ENCODE assay signal across 8 cellular contexts in genomic region chr14:103920981-103921854, GRCh38. TPM values are rescaled to one million over a fixed set of nuclear protein-coding genes. Genes with fewer than 3 reads are reported as not detected.
DNase-seq lines count a peak whose midpoint lies in the region; ATAC-seq and TF ChIP-seq lines count a peak whose summit lies in the region.

No MANE protein-coding gene starts in this region.

- TF ChIP-seq EP300 in ovary (IDR thresholded peaks at IDR 0.05) = no peak

- H3K4me1 ChIP-seq in ovary (ENCODE audit: insufficient read depth) (peaks cover 8% of the 10 kb centered on the region), thyroid gland (peaks cover 6 to 20% of the 10 kb centered on the region in 2 donors)

- intact Hi-C loops in Right ventricle myocardium inferior (cut with DNase I) (no loop called here), ovary (cut with DNase I) (no loop called here), thyroid gland (cut with DNase I) (no loop called here)

- H3K27ac ChIP-seq in ovary = peak overlapping the region in 1 of 2 donors; percentile 19
- peak overlapping the region; percentile 66 to 88 (median 79) for H3K27ac ChIP-seq in thyroid gland

- H3K36me3 Mint-ChIP-seq in activated naive CD8-positive, alpha-beta T cell treated with anti-CD3 and anti-CD28 coated beads for 36 hours = peaks cover 6% of the 10 kb centered on the region

- no peaks in the 10 kb centered on the region for H3K9me3 Mint-ChIP-seq in activated naive CD8-positive, alpha-beta T cell treated with anti-CD3 and anti-CD28 coated beads for 36 hours

- H3K36me3 ChIP-seq in ovary (no peaks in the 10 kb centered on the region), thyroid gland (no peaks in the 10 kb centered on the region)

- H3K27me3 Mint-ChIP-seq in activated naive CD8-positive, alpha-beta T cell treated with anti-CD3 and anti-CD28 coated beads for 36 hours = peaks cover 13% of the 10 kb centered on the region

- H3K27me3 ChIP-seq in ovary (no peaks in the 10 kb centered on the region), thyroid gland (no peaks in the 10 kb centered on the region)

- H3K27ac Mint-ChIP-seq in activated naive CD8-positive, alpha-beta T cell treated with anti-CD3 and anti-CD28 coated beads for 36 hours = peak overlapping the region; percentile 85

- WGBS in ovary, 3 donors = 0 to 1% (median 0%) methylated on average over 56 to 58 of the region's 58 CpGs
- WGBS in thyroid gland, 2 donors = 2 to 3% methylated on average over 18 to 27 of the region's 58 CpGs

- DNase-seq in GM12864 (ENCODE audit: low read depth) (peak; percentile 73), NCI-H1092 treated with DMSO at 0.1 percent for 48 hours (lab: John Stamatoyannopoulos, UW) (peak; percentile 89), Right ventricle myocardium inferior (ENCODE audit: missing footprints) (peak; percentile 96), ovary (peak; percentile 88 to 94 (median 91)), thyroid gland (peak; percentile 91 to 94)
- DNase-seq in activated naive CD8-positive, alpha-beta T cell treated with anti-CD3 and anti-CD28 coated beads for 36 hours = peak; percentile 98

- no peaks in the 10 kb centered on the region for H3K9me3 ChIP-seq in ovary
- no peaks in the 10 kb centered on the region for H3K9me3 ChIP-seq in thyroid gland

- peak; percentile 48 for TF ChIP-seq POLR2A in ovary (IDR thresholded peaks at IDR 0.05)
- TF ChIP-seq POLR2A in thyroid gland (IDR thresholded peaks at IDR 0.05) = peak; percentile 21 to 78

- peak overlapping the region; percentile 95 for H3K4me3 Mint-ChIP-seq in activated naive CD8-positive, alpha-beta T cell treated with anti-CD3 and anti-CD28 coated beads for 36 hours

- ATAC-seq in HG02623 (IDR thresholded peaks at IDR 0.05; ENCODE audit: unreplicated experiment) = peak; percentile 96
- ATAC-seq in SK-N-SH treated with all-trans-retinoic acid at 6 μM for 48 hours = peak; percentile 100
- peak; percentile 98 for ATAC-seq in Right ventricle myocardium inferior

- TF ChIP-seq CTCF in GM12864 (IDR thresholded peaks at IDR 0.05; ENCODE audit: low read depth, low read length, missing control alignments) (peak; percentile 99), ovary (IDR thresholded peaks at IDR 0.05) (peak; percentile 92 to 99 (median 97)), thyroid gland (IDR thresholded peaks at IDR 0.05) (peak; percentile 79 to 99 (median 97))

- H3K4me1 Mint-ChIP-seq in activated naive CD8-positive, alpha-beta T cell treated with anti-CD3 and anti-CD28 coated beads for 36 hours = peaks cover 15% of the 10 kb centered on the region

- peak overlapping the region; percentile 97 for H3K4me3 ChIP-seq in GM12864 (ENCODE audit: low read depth, low read length)
- peak overlapping the region; percentile 79 for H3K4me3 ChIP-seq in ovary
- peak overlapping the region; percentile 79 to 100 (median 95) for H3K4me3 ChIP-seq in thyroid gland (replicated peaks in 1 of 3)

TF ChIP-seq in SK-N-SH treated with all-trans-retinoic acid at 6 μM for 48 hours, 23 proteins besides CTCF, POLR2A, EP300 and RAD21:
- peak; percentile 79 for TF ChIP-seq ZNF8 (CRISPR knock-in tag; IDR thresholded peaks at IDR 0.05)
- no peak for TF ChIP-seq ZNF70 (CRISPR knock-in tag; IDR thresholded peaks at IDR 0.05)
- TF ChIP-seq ZFP3 (CRISPR knock-in tag; IDR thresholded peaks at IDR 0.05) = no peak
- TF ChIP-seq TOX (CRISPR knock-in tag; IDR thresholded peaks at IDR 0.05; ENCODE audit: borderline replicate concordance) = no peak

RNA-seq across cellular contexts. Expression of gene TDRD9, which starts 7.0 kb away (rescaled TPM):
- total RNA-seq in activated naive CD8-positive, alpha-beta T cell treated with anti-CD3 and anti-CD28 coated beads for 36 hours = under 1 TPM; 0.16 to 0.54 TPM
- total RNA-seq in Right ventricle myocardium inferior (2.5 TPM), ovary (1 to 10 TPM in 2 of 7 donors, under 1 TPM in 5; 0.45 to 5.1 (median 0.83) TPM), thyroid gland (10 to 100 TPM; 27.4 to 85.1 (median 50.0) TPM)
- 1 to 10 TPM in 1 of 2 donors, under 1 TPM in 1; 0.23 to 1.1 TPM for polyA plus RNA-seq in ovary

RNA-seq across cellular contexts. Expression of gene RD3L, which starts 21.1 kb away (rescaled TPM):
- not detected for total RNA-seq in activated naive CD8-positive, alpha-beta T cell treated with anti-CD3 and anti-CD28 coated beads for 36 hours
- total RNA-seq in Right ventricle myocardium inferior (25.1 TPM), ovary (not detected), thyroid gland (not detected)
- not detected for polyA plus RNA-seq in ovary

Comparison
In these comparisons a context has a peak if more than half of its experiments do, and no peak if none do; other contexts are left out.
1. RNA of gene RD3L, which starts 21.1 kb away (total RNA-seq): 25.1 TPM in Right ventricle myocardium inferior (single experiment); not detected in activated naive CD8-positive, alpha-beta T cell treated with anti-CD3 and anti-CD28 coated beads for 36 hours, not detected in ovary and not detected in thyroid gland; every median in the first group is over 10 times any median in the second.
2. Peak in every context shown above with its lines, with median percentiles within 50 percentile points of each other: DNase-seq, H3K4me3 ChIP-seq, CTCF ChIP-seq and ATAC-seq.